ENCODE assay signal across 13 cellular contexts in genomic region chr14:59213368-59214315, GRCh38. TPM values are rescaled to one million over a fixed set of nuclear protein-coding genes. Genes with fewer than 3 reads are reported as not detected.
DNase-seq lines count a peak whose midpoint lies in the region; FAIRE-seq and TF ChIP-seq lines count a peak whose summit lies in the region.
"Had no signal": no experiment of that assay in that cellular context is flagged by ENCODE, and none has a peak within 500 bp of the region (broad histone marks: within the 10 kb centered on the region; RNA-seq: fewer than 3 reads in every experiment).

No MANE protein-coding gene starts in this region.

- peak overlapping the region; percentile 70 for H3K27ac Mint-ChIP-seq in osteocyte (ENCODE audit: unreplicated experiment)

- no peaks in the 10 kb centered on the region for H3K27me3 Mint-ChIP-seq in osteocyte (ENCODE audit: unreplicated experiment)

- no peaks in the 10 kb centered on the region for H3K9me3 Mint-ChIP-seq in osteocyte (ENCODE audit: unreplicated experiment)
- H3K9me3 Mint-ChIP-seq: activated T-cell treated with anti-CD3 and anti-CD28 coated beads, Interleukin-2, amount 50 U/mL, for 4 hours had no signal

- FAIRE-seq in GM19239 (lab: Jason Lieb, UNC), result peak; percentile 11
- FAIRE-seq: urothelium cell line had no signal

- no peak for TF ChIP-seq CTCF in osteocyte (IDR thresholded peaks at IDR 0.05)

- DNase-seq in GM19239 (ENCODE audit: insufficient read length, low spot score) (no peak), NCI-H2107 (lab: John Stamatoyannopoulos, UW) (peak; percentile 71), brain pericyte (ENCODE audit: low read depth, low spot score) (peak; percentile 48), osteocyte (ENCODE audit: extremely low spot score, unreplicated experiment) (no peak), NCI-H1048 (lab: John Stamatoyannopoulos, UW) (no peak), hypothalamus (lab: John Stamatoyannopoulos, UW) (no peak)
- no peak for DNase-seq in activated CD4-positive, alpha-beta T cell treated with anti-CD3 and anti-CD28 coated beads, Interleukin-2, amount 50 U/mL, for 48 hours
- no peak for DNase-seq in stimulated activated CD4-positive, alpha-beta T cell treated with anti-CD3 and anti-CD28 coated beads, Interleukin-1b, Interleukin-23, amount 100 ng/mL, for 48 hours
- DNase-seq: activated T-cell treated with anti-CD3 and anti-CD28 coated beads, Interleukin-2, amount 50 U/mL, for 4 hours; central memory CD4-positive, alpha-beta T cell; COR-L47; left lung had no signal

- peaks cover 56% of the 10 kb centered on the region for H3K4me1 Mint-ChIP-seq in osteocyte (ENCODE audit: unreplicated experiment)

- H3K4me3 Mint-ChIP-seq in osteocyte (ENCODE audit: unreplicated experiment), result peak overlapping the region; percentile 0
- H3K4me3 Mint-ChIP-seq: activated T-cell treated with anti-CD3 and anti-CD28 coated beads, Interleukin-2, amount 50 U/mL, for 4 hours had no signal

- H3K36me3 Mint-ChIP-seq in osteocyte (ENCODE audit: unreplicated experiment), result peaks cover 2% of the 10 kb centered on the region

RNA-seq across cellular contexts. Expression of gene DAAM1, which starts 25.2 kb away (rescaled TPM):
- total RNA-seq in osteocyte, result 22.8 and 24.7 TPM in 2 replicates

Comparison
In these comparisons a context has a peak if more than half of its experiments do, and no peak if none do; other contexts are left out.
1. DNase-seq: peak in NCI-H2107 (single experiment) and brain pericyte (single experiment); none in GM19239 (single experiment), osteocyte (single experiment), activated CD4-positive, alpha-beta T cell treated with anti-CD3 and anti-CD28 coated beads, Interleukin-2, amount 50 U/mL, for 48 hours (0 of 2), stimulated activated CD4-positive, alpha-beta T cell treated with anti-CD3 and anti-CD28 coated beads, Interleukin-1b, Interleukin-23, amount 100 ng/mL, for 48 hours (single experiment), NCI-H1048 (single experiment) and hypothalamus (0 of 51).